ENCODE assay signal across 1 cellular context in the genomic region with DNA sequence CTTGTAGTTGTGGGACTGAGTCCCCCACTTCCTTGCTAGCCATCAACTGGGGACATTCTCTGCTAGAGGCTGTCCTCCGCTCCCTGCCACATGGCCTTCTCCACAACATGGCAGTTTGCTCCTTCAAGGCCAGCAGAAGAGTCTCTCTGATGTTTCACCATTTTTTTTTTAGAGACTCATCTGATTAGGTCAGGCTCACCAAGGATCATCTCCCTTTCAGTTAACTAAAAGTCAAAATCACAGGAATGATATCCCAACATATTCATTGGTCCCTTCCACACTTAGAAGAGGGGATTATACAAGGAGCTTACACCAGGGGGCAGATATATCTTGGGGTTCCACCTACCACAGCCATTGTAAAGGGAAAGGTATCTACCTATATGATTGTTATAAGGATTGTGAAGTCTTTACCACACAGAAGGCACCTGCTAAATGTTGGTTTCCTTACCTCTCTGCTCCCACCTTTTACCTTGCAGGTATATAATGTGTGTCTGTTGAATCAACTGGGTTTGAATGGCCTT.
TF ChIP-seq lines count a peak whose summit lies in the region.

No MANE protein-coding gene starts in this region.

TF ChIP-seq in HEK293, 187 proteins besides CTCF, POLR2A, EP300 and RAD21:
- TF ChIP-seq HOXC10 (CRISPR knock-in tag; IDR thresholded peaks at IDR 0.05) (no peak), ZNF10 (tag by site-specific recombination; IDR thresholded peaks at IDR 0.05) (peak; percentile 81)
TF ChIP-seq in HEK293: peak in this region for 1.
